Comparison of ENCODE assay signal across 1 cellular context in the genomic region with DNA sequence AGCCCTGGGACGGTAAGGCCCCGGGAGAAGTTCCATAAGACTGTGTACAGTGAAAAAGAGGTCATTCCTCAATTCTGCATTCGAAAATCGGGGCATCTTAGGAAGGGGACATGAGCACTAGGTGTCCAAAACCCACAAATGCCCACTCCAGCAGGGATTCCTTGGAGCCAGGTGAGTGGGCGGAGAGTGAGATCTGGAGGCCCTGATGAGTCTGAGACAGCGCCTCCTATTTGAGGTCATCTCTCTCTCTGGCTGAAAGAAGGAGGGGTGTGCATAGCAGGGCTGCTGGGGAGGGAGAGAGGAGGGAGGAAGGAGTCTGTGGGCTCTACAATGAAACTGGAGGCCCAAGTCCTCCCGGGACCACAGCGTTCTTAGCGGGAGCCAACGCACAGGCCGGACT.
TF ChIP-seq lines count a peak whose summit lies in the region.

No MANE protein-coding gene starts in this region.

TF ChIP-seq in A549, 52 proteins besides CTCF, POLR2A, EP300 and RAD21:
- TF ChIP-seq REST (IDR thresholded peaks at IDR 0.05) (no peak), JUN (IDR thresholded peaks at IDR 0.05) (no peak), FOSB (CRISPR knock-in tag; IDR thresholded peaks at IDR 0.05) (no peak), NFE2L2 (conservative IDR thresholded peaks at IDR 0.05; ENCODE audit: low read length) (no peak), CEBPB (IDR thresholded peaks at IDR 0.05) (no peak)
- TF ChIP-seq, protein P1, sequence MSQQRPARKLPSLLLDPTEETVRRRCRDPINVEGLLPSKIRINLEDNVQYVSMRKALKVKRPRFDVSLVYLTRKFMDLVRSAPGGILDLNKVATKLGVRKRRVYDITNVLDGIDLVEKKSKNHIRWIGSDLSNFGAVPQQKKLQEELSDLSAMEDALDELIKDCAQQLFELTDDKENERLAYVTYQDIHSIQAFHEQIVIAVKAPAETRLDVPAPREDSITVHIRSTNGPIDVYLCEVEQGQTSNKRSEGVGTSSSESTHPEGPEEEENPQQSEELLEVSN (IDR thresholded peaks at IDR 0.05; ENCODE audit: borderline replicate concordance, low read depth): no peak
- TF ChIP-seq, protein P2, sequence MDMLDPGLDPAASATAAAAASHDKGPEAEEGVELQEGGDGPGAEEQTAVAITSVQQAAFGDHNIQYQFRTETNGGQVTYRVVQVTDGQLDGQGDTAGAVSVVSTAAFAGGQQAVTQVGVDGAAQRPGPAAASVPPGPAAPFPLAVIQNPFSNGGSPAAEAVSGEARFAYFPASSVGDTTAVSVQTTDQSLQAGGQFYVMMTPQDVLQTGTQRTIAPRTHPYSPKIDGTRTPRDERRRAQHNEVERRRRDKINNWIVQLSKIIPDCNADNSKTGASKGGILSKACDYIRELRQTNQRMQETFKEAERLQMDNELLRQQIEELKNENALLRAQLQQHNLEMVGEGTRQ (IDR thresholded peaks at IDR 0.05): no peak
TF ChIP-seq in A549: peak in this region for 0.
